11 cellular contexts compared by ENCODE assay signal in the genomic region with DNA sequence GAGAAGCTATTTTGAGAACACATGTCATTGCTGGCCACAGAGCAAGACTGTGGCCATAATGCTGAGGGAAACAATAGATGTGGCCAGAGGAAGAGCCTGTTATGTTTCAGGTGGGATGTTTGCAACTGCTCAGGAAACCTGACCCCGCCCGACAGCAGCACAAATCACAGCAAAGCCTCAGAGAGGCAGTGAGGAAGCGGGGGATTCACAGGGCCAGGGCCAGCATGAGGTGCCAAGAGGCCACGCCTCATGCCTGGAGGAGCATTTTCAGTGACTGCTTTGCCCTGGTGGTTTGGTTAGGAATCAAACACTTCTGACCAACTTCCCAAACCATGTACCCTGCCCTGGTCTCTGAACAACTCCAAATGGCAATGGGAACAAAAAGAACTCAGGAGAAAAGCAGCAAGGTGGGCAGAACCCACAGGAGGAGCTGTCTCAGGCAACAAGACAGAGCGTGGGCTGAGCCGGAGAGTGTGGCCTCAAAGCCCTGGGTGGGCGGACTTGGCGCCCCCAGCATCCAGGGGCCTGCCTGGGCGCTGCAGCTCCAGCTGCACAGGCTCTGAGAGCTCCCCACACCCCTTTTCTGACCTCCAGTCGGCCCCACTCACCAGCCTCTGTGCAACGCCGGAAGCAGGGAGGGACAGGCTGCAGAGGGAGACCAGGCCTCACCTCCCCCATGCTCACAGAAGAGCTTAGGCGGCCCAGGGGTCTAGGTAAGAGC. TPM values are rescaled to one million over a fixed set of nuclear protein-coding genes. Genes with fewer than 3 reads are reported as not detected.
DNase-seq lines count a peak whose midpoint lies in the region; ATAC-seq, FAIRE-seq and TF ChIP-seq lines count a peak whose summit lies in the region.
"Had no signal": no experiment of that assay in that cellular context is flagged by ENCODE, and none has a peak within 500 bp of the region (broad histone marks: within the 10 kb centered on the region; RNA-seq: fewer than 3 reads in every experiment).

No MANE protein-coding gene starts in this region.

- intact Hi-C loops in kidney (cut with DNase I) = no loop called here
- intact Hi-C loops in CD4-positive, alpha-beta T cell (cut with DNase I, micrococcal nuclease) = no loop called here
- intact Hi-C loops in A673 (cut with micrococcal nuclease; ENCODE audit: unreplicated experiment) = no loop called here

- H3K27ac Mint-ChIP-seq in GM23338 (peak overlapping the region; percentile 34; the same call in 1 of the 2 replicates), astrocyte (ENCODE audit: unreplicated experiment) (no peak overlapping the region)
- H3K27ac Mint-ChIP-seq in stimulated activated effector memory CD8-positive, alpha-beta T cell treated with anti-CD3 and anti-CD28 coated beads, Interleukin-12 subunit alpha, Interleukin-12 subunit beta, amount 100 ng/mL, for 72 hours = no peak overlapping the region
- no peak overlapping the region for H3K27ac Mint-ChIP-seq in CD4-positive, alpha-beta T cell

- CTCF ChIA-PET in CD4-positive, alpha-beta T cell (lab: Charles Lee) = no interaction called here
- CTCF ChIA-PET in A673 (lab: Charles Lee) = no interaction called here

- ATAC-seq in GM23338 = peak; percentile 70
- ATAC-seq in stimulated activated effector memory CD8-positive, alpha-beta T cell treated with anti-CD3 and anti-CD28 coated beads, Interleukin-12 subunit alpha, Interleukin-12 subunit beta, amount 100 ng/mL, for 72 hours = peak; percentile 25
- no peak for ATAC-seq in CD4-positive, alpha-beta T cell (ENCODE audit: poor library complexity)
- ATAC-seq in HG03442 (IDR thresholded peaks at IDR 0.05; ENCODE audit: unreplicated experiment) = no peak

- H3K36me3 ChIP-seq in GM23338 (ENCODE audit: insufficient read depth) (no peaks in the 10 kb centered on the region), astrocyte (ENCODE audit: insufficient read depth, low read length) (no peaks in the 10 kb centered on the region), kidney (ENCODE audit: control insufficient read depth in 1 of 2, insufficient read depth in 2 of 2, low read length in 2 of 2) (peaks cover 8 to 11% of the 10 kb centered on the region in 2 donors), A673 (ENCODE audit: insufficient read depth, low read length, poor library complexity, severe bottlenecking) (peaks cover 5% of the 10 kb centered on the region)

- no peaks in the 10 kb centered on the region for H3K27me3 ChIP-seq in GM23338 (ENCODE audit: insufficient read depth)
- H3K27me3 ChIP-seq in astrocyte (ENCODE audit: insufficient read depth, low read length) = no peaks in the 10 kb centered on the region
- no peaks in the 10 kb centered on the region for H3K27me3 ChIP-seq in CD4-positive, alpha-beta T cell (ENCODE audit: control insufficient read depth, insufficient read depth, low read length)
- no peaks in the 10 kb centered on the region for H3K27me3 ChIP-seq in A673 (replicated peaks; ENCODE audit: insufficient read depth, low read depth, low read length, poor library complexity)

- 0 out of 2 replicates have a peak overlapping the region, but pooled peaks have one; percentile 42 for H3K27ac ChIP-seq in GM23338 (ENCODE audit: low read depth)
- peak overlapping the region; percentile 44 for H3K27ac ChIP-seq in astrocyte (ENCODE audit: low read depth, low read length)
- peak overlapping the region; percentile 36 to 43 for H3K27ac ChIP-seq in kidney (ENCODE audit: low read depth in 2 of 2, low read length in 2 of 2)
- H3K27ac ChIP-seq in CD4-positive, alpha-beta T cell (ENCODE audit: low read depth, low read length) = no peak overlapping the region
- H3K27ac ChIP-seq in A673 (ENCODE audit: low read depth, low read length, poor library complexity, severe bottlenecking) = no peak overlapping the region

- no peaks in the 10 kb centered on the region for H3F3A ChIP-seq in GM23338 (replicated peaks; ENCODE audit: low read depth)

- no peaks in the 10 kb centered on the region for H3K9me3 Mint-ChIP-seq in GM23338
- H3K9me3 Mint-ChIP-seq in astrocyte (ENCODE audit: unreplicated experiment) = no peaks in the 10 kb centered on the region
- no peaks in the 10 kb centered on the region for H3K9me3 Mint-ChIP-seq in stimulated activated effector memory CD8-positive, alpha-beta T cell treated with anti-CD3 and anti-CD28 coated beads, Interleukin-12 subunit alpha, Interleukin-12 subunit beta, amount 100 ng/mL, for 72 hours
- H3K9me3 Mint-ChIP-seq in CD4-positive, alpha-beta T cell = no peaks in the 10 kb centered on the region
- H3K9me3 Mint-ChIP-seq: activated T-helper 1 cell treated with anti-CD3 and anti-CD28 coated beads, Interleukin-12 subunit alpha, Interleukin-12 subunit beta, Interleukin-2, Interleukin-4 antibody, amounts not matched to agents 30 ng/mL and 10 ng/mL and 1 ng/mL, durations not matched to agents 14 hours and 24 hours and 36 hours had no signal

- peaks cover 12% of the 10 kb centered on the region for H3K36me3 Mint-ChIP-seq in GM23338 (ENCODE audit: low read depth)
- peaks cover 37% of the 10 kb centered on the region for H3K36me3 Mint-ChIP-seq in astrocyte (ENCODE audit: low read depth, unreplicated experiment)
- H3K36me3 Mint-ChIP-seq in stimulated activated effector memory CD8-positive, alpha-beta T cell treated with anti-CD3 and anti-CD28 coated beads, Interleukin-12 subunit alpha, Interleukin-12 subunit beta, amount 100 ng/mL, for 72 hours = peaks cover 74% of the 10 kb centered on the region
- peaks cover 78% of the 10 kb centered on the region for H3K36me3 Mint-ChIP-seq in CD4-positive, alpha-beta T cell (ENCODE audit: low read depth)

- H3K79me2 ChIP-seq in GM23338 (replicated peaks; ENCODE audit: insufficient read depth) = no peaks in the 10 kb centered on the region
- no peaks in the 10 kb centered on the region for H3K79me2 ChIP-seq in astrocyte (ENCODE audit: insufficient read depth, low read length)

- no TSS peak for BruUV-seq in A673 (replicated peaks; lab: Mats Ljungman, UMichigan)

- peaks cover 28% of the 10 kb centered on the region for H3K4me1 Mint-ChIP-seq in GM23338
- peaks cover 24% of the 10 kb centered on the region for H3K4me1 Mint-ChIP-seq in astrocyte (ENCODE audit: low read depth, unreplicated experiment)
- H3K4me1 Mint-ChIP-seq in stimulated activated effector memory CD8-positive, alpha-beta T cell treated with anti-CD3 and anti-CD28 coated beads, Interleukin-12 subunit alpha, Interleukin-12 subunit beta, amount 100 ng/mL, for 72 hours = peaks cover 24% of the 10 kb centered on the region
- H3K4me1 Mint-ChIP-seq in CD4-positive, alpha-beta T cell (ENCODE audit: low read depth) = no peaks in the 10 kb centered on the region

- H3K4me3 Mint-ChIP-seq in GM23338 (no peak overlapping the region), astrocyte (ENCODE audit: unreplicated experiment) (no peak overlapping the region)
- H3K4me3 Mint-ChIP-seq in stimulated activated effector memory CD8-positive, alpha-beta T cell treated with anti-CD3 and anti-CD28 coated beads, Interleukin-12 subunit alpha, Interleukin-12 subunit beta, amount 100 ng/mL, for 72 hours = no peak overlapping the region
- H3K4me3 Mint-ChIP-seq in CD4-positive, alpha-beta T cell = no peak overlapping the region
- H3K4me3 Mint-ChIP-seq: activated T-helper 1 cell treated with anti-CD3 and anti-CD28 coated beads, Interleukin-12 subunit alpha, Interleukin-12 subunit beta, Interleukin-2, Interleukin-4 antibody, amounts not matched to agents 30 ng/mL and 10 ng/mL and 1 ng/mL, durations not matched to agents 14 hours and 24 hours and 36 hours had no signal

- H4K20me1 ChIP-seq in GM23338 (replicated peaks; ENCODE audit: insufficient read depth) = no peaks in the 10 kb centered on the region
- no peaks in the 10 kb centered on the region for H4K20me1 ChIP-seq in astrocyte (ENCODE audit: insufficient read depth, low read length)

- H3K9ac ChIP-seq in astrocyte (ENCODE audit: low read length) (peak overlapping the region; percentile 7), kidney (ENCODE audit: low read length in 2 of 2) (no peak overlapping the region)

- H3K4me2 ChIP-seq in GM23338 (no peak overlapping the region), astrocyte (ENCODE audit: low read length) (peak overlapping the region; percentile 12)

- FAIRE-seq in astrocyte (lab: Jason Lieb, UNC) = no peak
- FAIRE-seq in kidney (lab: Jason Lieb, UNC) = no peak

- DNase-seq in GM23338 (ENCODE audit: low spot score) = peak; percentile 53
- DNase-seq in astrocyte (ENCODE audit: low read depth) = peak; percentile 64
- no peak for DNase-seq in kidney
- DNase-seq in stimulated activated effector memory CD8-positive, alpha-beta T cell treated with anti-CD3 and anti-CD28 coated beads, Interleukin-12 subunit alpha, Interleukin-12 subunit beta, amount 100 ng/mL, for 72 hours (ENCODE audit: low spot score in 2 of 2) = no peak
- DNase-seq in CD4-positive, alpha-beta T cell = no peak
- DNase-seq in A673 (ENCODE audit: low spot score) = no peak
- no peak for DNase-seq in anterior cingulate cortex (lab: John Stamatoyannopoulos, UW)
- DNase-seq: SIG-M5 had no signal

- POLR2A ChIA-PET in CD4-positive, alpha-beta T cell (lab: Charles Lee) = interaction anchor here (1.6 kb wide), 1 partner anchor 14 kb away, joined by 6 read pairs; no protein-coding TSS in a partner anchor
- POLR2A ChIA-PET in A673 (lab: Charles Lee; ENCODE audit: low non-redundant PET) = no interaction called here

- no peak overlapping the region for H2AFZ ChIP-seq in GM23338
- no peak overlapping the region for H2AFZ ChIP-seq in astrocyte (ENCODE audit: low read depth, low read length)

- H3K9me3 ChIP-seq in astrocyte (ENCODE audit: insufficient read depth, low read depth, low read length) = no peaks in the 10 kb centered on the region
- H3K9me3 ChIP-seq in kidney (ENCODE audit: control insufficient read depth in 1 of 2, low read length in 2 of 2) = no peaks in the 10 kb centered on the region
- no peaks in the 10 kb centered on the region for H3K9me3 ChIP-seq in CD4-positive, alpha-beta T cell (ENCODE audit: control insufficient read depth, low read length)
- H3K9me3 ChIP-seq in A673 (ENCODE audit: low read depth, low read length, poor library complexity, severe bottlenecking) = no peaks in the 10 kb centered on the region

- H3K27me3 Mint-ChIP-seq in GM23338 (ENCODE audit: insufficient read depth, low read depth, poor library complexity) = peaks cover 15% of the 10 kb centered on the region
- H3K27me3 Mint-ChIP-seq in astrocyte (ENCODE audit: low read depth, unreplicated experiment) = no peaks in the 10 kb centered on the region
- no peaks in the 10 kb centered on the region for H3K27me3 Mint-ChIP-seq in CD4-positive, alpha-beta T cell

- no peak overlapping the region for H3K4me3 ChIP-seq in GM23338
- no peak overlapping the region for H3K4me3 ChIP-seq in astrocyte (ENCODE audit: insufficient read depth, low read depth, low read length)
- H3K4me3 ChIP-seq in kidney (ENCODE audit: low read length in 2 of 2) = no peak overlapping the region
- H3K4me3 ChIP-seq in A673 (ENCODE audit: low read depth, low read length, poor library complexity, severe bottlenecking) = no peak overlapping the region

- H3K9me2 ChIP-seq in GM23338 (ENCODE audit: insufficient read depth) = no peaks in the 10 kb centered on the region

- 0 out of 4 replicates have a peak, but pooled peaks of 1 of the 2 experiments have one; percentile 19 for TF ChIP-seq CTCF in GM23338 (conservative IDR thresholded peaks at IDR 0.05; ENCODE audit: low read depth in 2 of 2)
- no peak for TF ChIP-seq CTCF in astrocyte (IDR thresholded peaks at IDR 0.05; ENCODE audit: insufficient read depth, low read depth, low read length)
- TF ChIP-seq CTCF in kidney (IDR thresholded peaks at IDR 0.05; ENCODE audit: borderline replicate concordance, extremely low read depth, insufficient read depth) = no peak
- TF ChIP-seq CTCF in CD4-positive, alpha-beta T cell (IDR thresholded peaks at IDR 0.05) = no peak
- TF ChIP-seq CTCF in A673 (conservative IDR thresholded peaks at IDR 0.05; ENCODE audit: low read depth, low read length) = no peak

- peaks cover 19% of the 10 kb centered on the region for H3K4me1 ChIP-seq in GM23338 (ENCODE audit: insufficient read depth)
- peaks cover 33% of the 10 kb centered on the region for H3K4me1 ChIP-seq in astrocyte (ENCODE audit: insufficient read depth, low read length)
- peaks cover 0 to 9% of the 10 kb centered on the region in 2 donors for H3K4me1 ChIP-seq in kidney (ENCODE audit: control insufficient read depth in 1 of 2, insufficient read depth in 1 of 2, low read depth in 1 of 2, low read length in 2 of 2)
- H3K4me1 ChIP-seq in A673 (ENCODE audit: insufficient read depth, low read length, poor library complexity, severe bottlenecking) = no peaks in the 10 kb centered on the region

RNA-seq across cellular contexts. Expression of a gene that starts 20.6 kb away (rescaled TPM):
- total RNA-seq in GM23338 (2014; rRNA removed; shearing (Covaris generic)) = 0.17 TPM in 1 of 2 replicates, not detected in the other
- polyA plus RNA-seq in GM23338 (2016; fragmentation: Nextera tagmentation; extraction: Ambion mirVana) = 0.23 and 0.26 TPM in 2 replicates
- total RNA-seq in astrocyte = 9.0 and 14.5 TPM in 2 replicates
- 13.0 TPM for total RNA-seq in kidney
- polyA plus RNA-seq in kidney (ENCODE audit: insufficient read depth, low read depth, low replicate concordance) = 2.7 TPM
- total RNA-seq in CD4-positive, alpha-beta T cell = 1 to 10 TPM; 2.4 to 3.0 TPM
- 0.84 and 1.5 TPM in 2 replicates for total RNA-seq in A673 (2021)

RNA-seq across cellular contexts. Expression of a gene that starts 33.7 kb away (rescaled TPM):
- 21.3 and 24.8 TPM in 2 replicates for total RNA-seq in GM23338 (2014; rRNA removed; shearing (Covaris generic))
- 14.9 and 15.9 TPM in 2 replicates for polyA plus RNA-seq in GM23338 (2016; fragmentation: Nextera tagmentation; extraction: Ambion mirVana)
- total RNA-seq in astrocyte = 32.8 and 36.8 TPM in 2 replicates
- total RNA-seq in kidney = 22.9 TPM
- 63.6 TPM for polyA plus RNA-seq in kidney (ENCODE audit: insufficient read depth, low read depth, low replicate concordance)
- total RNA-seq in CD4-positive, alpha-beta T cell = 10 to 100 TPM; 34.4 to 35.1 TPM
- 30.7 and 33.1 TPM in 2 replicates for total RNA-seq in A673 (2021)

RNA-seq across cellular contexts. Expression of a gene that starts 45.5 kb away (rescaled TPM):
- 22.3 and 28.2 TPM in 2 replicates for total RNA-seq in GM23338 (2014; rRNA removed; shearing (Covaris generic))
- polyA plus RNA-seq in GM23338 (2016; fragmentation: Nextera tagmentation; extraction: Ambion mirVana) (9.0 and 11.8 TPM in 2 replicates), kidney (ENCODE audit: insufficient read depth, low read depth, low replicate concordance) (23.3 TPM)
- total RNA-seq in astrocyte (25.8 and 26.7 TPM in 2 replicates), kidney (49.4 TPM), A673 (2021) (51.1 and 60.8 TPM in 2 replicates)
- total RNA-seq in CD4-positive, alpha-beta T cell = 100 to 1,000 TPM in 1 of 2 experiments, 10 to 100 TPM in 1; 96.4 to 101 TPM

RNA-seq across cellular contexts. Expression of a gene that starts 50.4 kb away (rescaled TPM):
- 0.17 TPM in 1 of 2 replicates, not detected in the other for total RNA-seq in GM23338 (2014; rRNA removed; shearing (Covaris generic))
- not detected in 2 replicates for polyA plus RNA-seq in GM23338 (2016; fragmentation: Nextera tagmentation; extraction: Ambion mirVana)
- total RNA-seq in astrocyte = 0.65 and 0.77 TPM in 2 replicates
- total RNA-seq in kidney = 10.7 TPM
- 2.0 TPM for polyA plus RNA-seq in kidney (ENCODE audit: insufficient read depth, low read depth, low replicate concordance)
- total RNA-seq in CD4-positive, alpha-beta T cell = under 1 TPM; 0.06 to 0.11 TPM
- total RNA-seq in A673 (2021) = 0.80 and 1.0 TPM in 2 replicates
- total RNA-seq: glomerular endothelial cell had no signal

Comparison
In these comparisons a context has a peak if more than half of its experiments do, and no peak if none do; other contexts are left out.
1. ATAC-seq: peak in GM23338 (single experiment) and stimulated activated effector memory CD8-positive, alpha-beta T cell treated with anti-CD3 and anti-CD28 coated beads, Interleukin-12 subunit alpha, Interleukin-12 subunit beta, amount 100 ng/mL, for 72 hours (single experiment); none in CD4-positive, alpha-beta T cell (single experiment) and HG03442 (single experiment).
2. DNase-seq: peak in GM23338 (single experiment) and astrocyte (single experiment); none in kidney (single experiment), stimulated activated effector memory CD8-positive, alpha-beta T cell treated with anti-CD3 and anti-CD28 coated beads, Interleukin-12 subunit alpha, Interleukin-12 subunit beta, amount 100 ng/mL, for 72 hours (0 of 2), CD4-positive, alpha-beta T cell (0 of 10), A673 (single experiment) and anterior cingulate cortex (0 of 58).
3. H3K27ac ChIP-seq: peak in GM23338 (single experiment), astrocyte (single experiment) and kidney (2 of 2); none in CD4-positive, alpha-beta T cell (single experiment) and A673 (single experiment).